In genomic region chr6:20929283-20929682, GRCh38 we compare ENCODE assay signal across 22 cellular contexts.
"Had no signal": no experiment of that assay in that cellular context is flagged by ENCODE, and none has a peak within 500 bp of the region (broad histone marks: within the 10 kb centered on the region; RNA-seq: fewer than 3 reads in every experiment).

No MANE protein-coding gene starts in this region.

- H3K27me3 Mint-ChIP-seq: activated CD4-positive, alpha-beta memory T cell treated with anti-CD3 and anti-CD28 coated beads, Interleukin-2, amount 10 ng/mL, durations not matched to agents 7 days and 5 days; activated CD4-positive, alpha-beta T cell treated with anti-CD3 and anti-CD28 coated beads for 36 hours; activated naive CD8-positive, alpha-beta T cell; activated T-helper 17 cell treated with anti-CD3 and anti-CD28 coated beads, Interleukin-2, amount 50 U/mL, for 72 hours had no signal

- H3K36me3 ChIP-seq: SJCRH30, WERI-Rb-1 had no signal

- H3K27ac Mint-ChIP-seq: activated CD4-positive, alpha-beta memory T cell treated with anti-CD3 and anti-CD28 coated beads, Interleukin-2, amount 10 ng/mL, durations not matched to agents 7 days and 5 days; activated CD4-positive, alpha-beta T cell treated with anti-CD3 and anti-CD28 coated beads for 36 hours; activated naive CD4-positive, alpha-beta T cell treated with anti-CD3 and anti-CD28 coated beads for 36 hours; activated naive CD8-positive, alpha-beta T cell; activated T-helper 17 cell treated with anti-CD3 and anti-CD28 coated beads, Interleukin-2, amount 50 U/mL, for 72 hours had no signal

- H3K9ac ChIP-seq: SK-N-SH had no signal

- DNase-seq: activated CD4-positive, alpha-beta memory T cell treated with anti-CD3 and anti-CD28 coated beads, Interleukin-2, amount 10 ng/mL, durations not matched to agents 7 days and 5 days; activated CD4-positive, alpha-beta T cell treated with anti-CD3 and anti-CD28 coated beads for 36 hours; activated CD4-positive, alpha-beta T cell treated with anti-CD3 and anti-CD28 coated beads, Interleukin-2, amount 50 U/mL, for 1 hour; activated gamma-delta T cell; activated naive CD4-positive, alpha-beta T cell treated with anti-CD3 and anti-CD28 coated beads for 36 hours; activated T-cell treated with anti-CD3 and anti-CD28 coated beads for 4 hours; activated T-cell treated with anti-CD3 and anti-CD28 coated beads, Interleukin-2, amount 50 U/mL, for 48 hours; Kasumi-1; NCI-H1092; NCI-H1417; NCI-H1930; NCI-H2171; NCI-H2227 treated with DMSO at 0.1 percent for 48 hours; NCI-H526 treated with DMSO at 0.1 percent for 48 hours; NCI-H82; SJCRH30; SK-N-SH; T-helper 1 cell; WERI-Rb-1 had no signal

- H3K4me3 ChIP-seq: K562, SJCRH30 had no signal

- H3K4me1 ChIP-seq: SJCRH30 had no signal

- H3K9me3 Mint-ChIP-seq: activated CD4-positive, alpha-beta memory T cell treated with anti-CD3 and anti-CD28 coated beads, Interleukin-2, amount 10 ng/mL, durations not matched to agents 7 days and 5 days; activated naive CD4-positive, alpha-beta T cell treated with anti-CD3 and anti-CD28 coated beads for 36 hours; activated T-helper 17 cell treated with anti-CD3 and anti-CD28 coated beads, Interleukin-2, amount 50 U/mL, for 72 hours had no signal

- H3K27ac ChIP-seq: SJCRH30, WERI-Rb-1 had no signal

- H3K4me1 Mint-ChIP-seq: activated CD4-positive, alpha-beta memory T cell treated with anti-CD3 and anti-CD28 coated beads, Interleukin-2, amount 10 ng/mL, durations not matched to agents 7 days and 5 days; activated CD4-positive, alpha-beta T cell treated with anti-CD3 and anti-CD28 coated beads for 36 hours; activated T-helper 17 cell treated with anti-CD3 and anti-CD28 coated beads, Interleukin-2, amount 50 U/mL, for 72 hours had no signal

- H3K4me3 Mint-ChIP-seq: activated CD4-positive, alpha-beta memory T cell treated with anti-CD3 and anti-CD28 coated beads, Interleukin-2, amount 10 ng/mL, durations not matched to agents 7 days and 5 days; activated CD4-positive, alpha-beta T cell treated with anti-CD3 and anti-CD28 coated beads for 36 hours; activated naive CD4-positive, alpha-beta T cell treated with anti-CD3 and anti-CD28 coated beads for 36 hours; activated naive CD8-positive, alpha-beta T cell; activated T-helper 17 cell treated with anti-CD3 and anti-CD28 coated beads, Interleukin-2, amount 50 U/mL, for 72 hours had no signal

- H3K4me2 ChIP-seq: SK-N-SH had no signal

- H3K27me3 ChIP-seq: SJCRH30 had no signal

- H3K9me3 ChIP-seq: SJCRH30, SK-N-SH had no signal
